19 cellular contexts compared by ENCODE assay signal in genomic region chr1:25845664-25846063, GRCh38. TPM values are rescaled to one million over a fixed set of nuclear protein-coding genes. Genes with fewer than 3 reads are reported as not detected.
DNase-seq lines count a peak whose midpoint lies in the region; ATAC-seq and TF ChIP-seq lines count a peak whose summit lies in the region.
"Had no signal": no experiment of that assay in that cellular context is flagged by ENCODE, and none has a peak within 500 bp of the region (broad histone marks: within the 10 kb centered on the region; RNA-seq: fewer than 3 reads in every experiment).

No MANE protein-coding gene starts in this region.

- peaks cover 40% of the 10 kb centered on the region for H3K4me1 Mint-ChIP-seq in HFFc6 (ENCODE audit: low read depth)
- peaks cover 13% of the 10 kb centered on the region for H3K4me1 Mint-ChIP-seq in stimulated activated memory B cell treated with anti-CD40 and anti-IgM and Interleukin-4, amounts not matched to agents 10 μg/mL and 1 μg/mL and 100 μg/mL, for 72 hours
- H3K4me1 Mint-ChIP-seq: CD4-positive, alpha-beta memory T cell had no signal

- 0 out of 2 replicates have a peak overlapping the region, but pooled peaks have one; percentile 61 for H3K27ac Mint-ChIP-seq in HFFc6
- peak overlapping the region; percentile 77 for H3K27ac Mint-ChIP-seq in stimulated activated memory B cell treated with anti-CD40 and anti-IgM and Interleukin-4, amounts not matched to agents 10 μg/mL and 1 μg/mL and 100 μg/mL, for 72 hours

- 66 to 80% (median 73%) methylated on average over 5 of the region's 5 CpGs for WGBS in adrenal gland, 4 donors

- no peak for TF ChIP-seq POLR2A in adrenal gland (IDR thresholded peaks at IDR 0.05)

- CTCF ChIA-PET in OCI-LY7 (lab: Charles Lee; ENCODE audit: unreplicated experiment), result interaction anchor here (1.3 kb wide), 1 partner anchor 152 kb away, joined by 3 read pairs; the partner anchor contains the start of gene PAFAH2

- TF ChIP-seq CTCF in HFFc6 (IDR thresholded peaks at IDR 0.05), result no peak
- TF ChIP-seq CTCF in OCI-LY7 (conservative IDR thresholded peaks at IDR 0.05; ENCODE audit: low read length), result no peak
- TF ChIP-seq CTCF in adrenal gland (IDR thresholded peaks at IDR 0.05), result no peak

- peak overlapping the region; percentile 55; the same call in 1 of the 2 replicates for H3K4me2 ChIP-seq in OCI-LY7 (ENCODE audit: low read length)
- H3K4me2 ChIP-seq: A549 had no signal

- no peaks in the 10 kb centered on the region for H3K27me3 ChIP-seq in adrenal gland
- H3K27me3 ChIP-seq: BE2C; BLaER1 treated with 17β-estradiol and CSF1 and Interleukin-3, amounts not matched to agents 10 nM and 100 nM had no signal

- intact Hi-C loops in OCI-LY7 (cut with micrococcal nuclease; ENCODE audit: unreplicated experiment) (no loop called here), adrenal gland (cut with DNase I) (no loop called here)

- POLR2A ChIA-PET in OCI-LY7 (lab: Charles Lee), result interaction anchor here (1.0 to 1.3 kb wide), 4 partner anchors 12 to 30 kb away, joined by 3 to 6 read pairs (median 4); partner anchors contain the start of gene PAQR7

- H3K36me3 ChIP-seq in OCI-LY7 (ENCODE audit: insufficient read depth, low read length) (peaks cover 6% of the 10 kb centered on the region), adrenal gland (replicated peaks in 1 of 2) (no peaks in the 10 kb centered on the region)
- H3K36me3 ChIP-seq: BE2C had no signal

- H3K36me3 Mint-ChIP-seq in HFFc6 (ENCODE audit: low read depth), result peaks cover 2% of the 10 kb centered on the region; the same call in 1 of the 2 replicates
- peaks cover under 1% of the 10 kb centered on the region for H3K36me3 Mint-ChIP-seq in stimulated activated memory B cell treated with anti-CD40 and anti-IgM and Interleukin-4, amounts not matched to agents 10 μg/mL and 1 μg/mL and 100 μg/mL, for 72 hours
- H3K36me3 Mint-ChIP-seq: CD14-positive monocyte; CD4-positive, alpha-beta memory T cell had no signal

- no TSS peak for BruUV-seq in OCI-LY7 (replicated peaks; lab: Mats Ljungman, UMichigan)

- no peak overlapping the region for H3K4me3 ChIP-seq in OCI-LY7 (ENCODE audit: low read depth, low read length, poor library complexity, severe bottlenecking)
- H3K4me3 ChIP-seq in adrenal gland, result no peak overlapping the region
- H3K4me3 ChIP-seq: A549; BLaER1 treated with 17β-estradiol and CSF1 and Interleukin-3, amounts not matched to agents 10 nM and 100 nM had no signal

- H2AFZ ChIP-seq in OCI-LY7 (ENCODE audit: low read length), result no peak overlapping the region

- peaks cover 1% of the 10 kb centered on the region; the same call in 1 of the 2 replicates for H3K9me3 ChIP-seq in OCI-LY7 (ENCODE audit: low read length)
- H3K9me3 ChIP-seq in adrenal gland (replicated peaks in 1 of 3), result no peaks in the 10 kb centered on the region
- H3K9me3 ChIP-seq: A549, BE2C, Caco-2 had no signal

- no peak overlapping the region for H3K4me3 Mint-ChIP-seq in HFFc6
- H3K4me3 Mint-ChIP-seq in stimulated activated memory B cell treated with anti-CD40 and anti-IgM and Interleukin-4, amounts not matched to agents 10 μg/mL and 1 μg/mL and 100 μg/mL, for 72 hours, result no peak overlapping the region
- H3K4me3 Mint-ChIP-seq: CD14-positive monocyte; CD4-positive, alpha-beta memory T cell had no signal

- ATAC-seq in stimulated activated memory B cell treated with anti-CD40 and anti-IgM and Interleukin-4, amounts not matched to agents 10 μg/mL and 1 μg/mL and 100 μg/mL, for 72 hours, result no peak
- ATAC-seq in HG02759 (IDR thresholded peaks at IDR 0.05; ENCODE audit: unreplicated experiment), result no peak
- ATAC-seq: A549 had no signal

- H3K27ac ChIP-seq in OCI-LY7 (ENCODE audit: low read depth, low read length, poor library complexity, severe bottlenecking), result no peak overlapping the region
- H3K27ac ChIP-seq in adrenal gland, result no peak overlapping the region
- H3K27ac ChIP-seq: A549; BLaER1 treated with 17β-estradiol and CSF1 and Interleukin-3, amounts not matched to agents 10 nM and 100 nM had no signal

- H3K9me3 Mint-ChIP-seq in HFFc6, result no peaks in the 10 kb centered on the region
- no peaks in the 10 kb centered on the region for H3K9me3 Mint-ChIP-seq in stimulated activated memory B cell treated with anti-CD40 and anti-IgM and Interleukin-4, amounts not matched to agents 10 μg/mL and 1 μg/mL and 100 μg/mL, for 72 hours
- H3K9me3 Mint-ChIP-seq: CD14-positive monocyte had no signal

- H3K4me1 ChIP-seq in OCI-LY7 (ENCODE audit: insufficient read depth, low read length, poor library complexity, severe bottlenecking), result peaks cover 20% of the 10 kb centered on the region
- H3K4me1 ChIP-seq in adrenal gland (replicated peaks in 1 of 2), result no peaks in the 10 kb centered on the region
- H3K4me1 ChIP-seq: A549, BE2C had no signal

- no peaks in the 10 kb centered on the region for H3K27me3 Mint-ChIP-seq in HFFc6 (ENCODE audit: insufficient read depth)
- H3K27me3 Mint-ChIP-seq in stimulated activated memory B cell treated with anti-CD40 and anti-IgM and Interleukin-4, amounts not matched to agents 10 μg/mL and 1 μg/mL and 100 μg/mL, for 72 hours, result no peaks in the 10 kb centered on the region
- H3K27me3 Mint-ChIP-seq: CD4-positive, alpha-beta memory T cell had no signal

- H3K9me2 ChIP-seq in OCI-LY7 (ENCODE audit: insufficient read depth, low read length), result no peaks in the 10 kb centered on the region

- DNase-seq in HFFc6, result no peak
- no peak for DNase-seq in OCI-LY7 (ENCODE audit: low spot score)
- DNase-seq in COLO829 (ENCODE audit: low spot score), result no peak
- DNase-seq in adrenal gland, result no peak
- DNase-seq: 8988T; ACHN; AML-193; BE2C; Caco-2; CD4-positive, alpha-beta memory T cell; DMS153; DND-41; H7; HCEC 1CT had no signal

- H4K20me1 ChIP-seq in OCI-LY7 (ENCODE audit: insufficient read depth, low read length), result peaks cover 15% of the 10 kb centered on the region

- H3K79me2 ChIP-seq in OCI-LY7 (ENCODE audit: insufficient read depth, low read depth, low read length), result peaks cover 41% of the 10 kb centered on the region

RNA-seq across cellular contexts. Expression of gene AUNIP, which starts 13.6 kb away (rescaled TPM):
- 1 to 10 TPM; 2.4 to 3.6 (median 3.2) TPM for total RNA-seq in HFFc6 (2021; fragmentation: NEBNext Ultra II Directional; extraction: Animal tissue kit (Norgen Biotek cat#: 25700))
- total RNA-seq in OCI-LY7 (2014; rRNA removed; shearing (Covaris generic)), result 14.2 and 21.5 TPM in 2 replicates
- 15.1 and 16.8 TPM in 2 replicates for total RNA-seq in OCI-LY7 (2022)
- total RNA-seq in adrenal gland, result 1 to 10 TPM in 2 of 8 donors, under 1 TPM in 6; 0.24 to 1.5 (median 0.75) TPM
- 1 to 10 TPM in 1 of 3 donors, under 1 TPM in 2; 0.56 to 1.2 (median 0.74) TPM for polyA plus RNA-seq in adrenal gland
- total RNA-seq: CD4-positive, alpha-beta memory T cell had no signal
- polyA plus RNA-seq: CD4-positive, alpha-beta memory T cell had no signal

RNA-seq across cellular contexts. Expression of gene MTFR1L, which starts 25.9 kb away (rescaled TPM):
- 10 to 100 TPM; 52.4 to 69.1 (median 59.1) TPM for total RNA-seq in HFFc6 (2021; fragmentation: NEBNext Ultra II Directional; extraction: Animal tissue kit (Norgen Biotek cat#: 25700))
- total RNA-seq in OCI-LY7 (2014; rRNA removed; shearing (Covaris generic)), result 33.6 and 35.3 TPM in 2 replicates
- total RNA-seq in OCI-LY7 (2022) (43.4 and 51.2 TPM in 2 replicates), adrenal gland (100 to 1,000 TPM; 116 to 285 (median 184) TPM)
- polyA plus RNA-seq in adrenal gland, result 100 to 1,000 TPM; 157 to 298 (median 284) TPM

RNA-seq across cellular contexts. Expression of gene PAQR7, which starts 29.8 kb away (rescaled TPM):
- total RNA-seq in HFFc6 (2021; fragmentation: NEBNext Ultra II Directional; extraction: Animal tissue kit (Norgen Biotek cat#: 25700)), result 10 to 100 TPM; 16.0 to 19.5 (median 17.9) TPM
- total RNA-seq in OCI-LY7 (2014; rRNA removed; shearing (Covaris generic)), result 0.22 and 0.28 TPM in 2 replicates
- total RNA-seq in OCI-LY7 (2022) (1.3 and 1.8 TPM in 2 replicates), adrenal gland (10 to 100 TPM; 31.1 to 71.8 (median 40.9) TPM)
- polyA plus RNA-seq in adrenal gland, result 10 to 100 TPM; 19.9 to 26.1 (median 20.6) TPM

RNA-seq across cellular contexts. Expression of gene SELENON, which starts 45.7 kb away (rescaled TPM):
- total RNA-seq in HFFc6 (2021; fragmentation: NEBNext Ultra II Directional; extraction: Animal tissue kit (Norgen Biotek cat#: 25700)), result 10 to 100 TPM; 48.1 to 64.5 (median 58.8) TPM
- total RNA-seq in OCI-LY7 (2014; rRNA removed; shearing (Covaris generic)), result 5.6 and 9.9 TPM in 2 replicates
- total RNA-seq in OCI-LY7 (2022) (28.1 and 28.3 TPM in 2 replicates), adrenal gland (100 to 1,000 TPM in 1 of 8 donors, 10 to 100 TPM in 7; 25.1 to 105 (median 75.5) TPM)
- 10 to 100 TPM; 35.6 to 75.9 (median 37.7) TPM for polyA plus RNA-seq in adrenal gland

Comparison
In these comparisons a context has a peak if more than half of its experiments do, and no peak if none do; other contexts are left out.
1. RNA of gene PAQR7, which starts 29.8 kb away (total RNA-seq): 31.1 to 71.8 TPM in adrenal gland and 16.0 to 19.5 TPM in HFFc6; 0.22 to 1.8 TPM in OCI-LY7; every median in the first group is over 4 times any median in the second.